Comparison of ENCODE assay signal across 8 cellular contexts in genomic region chr4:125316391-125316780, GRCh38. TPM values are rescaled to one million over a fixed set of nuclear protein-coding genes. Genes with fewer than 3 reads are reported as not detected.
DNase-seq lines count a peak whose midpoint lies in the region; ATAC-seq and TF ChIP-seq lines count a peak whose summit lies in the region.

No MANE protein-coding gene starts in this region.

- peaks cover 0 to 8% (median 0%) of the 10 kb centered on the region in 9 donors for H3K36me3 ChIP-seq in heart left ventricle
- H3K36me3 ChIP-seq in Karpas-422 (ENCODE audit: insufficient read depth, low read length), result no peaks in the 10 kb centered on the region

- H3K9me3 ChIP-seq in heart left ventricle, result no peaks in the 10 kb centered on the region
- peaks cover 4% of the 10 kb centered on the region; the same call in 1 of the 2 replicates for H3K9me3 ChIP-seq in Karpas-422 (ENCODE audit: low read length)

- intact Hi-C loops in heart left ventricle (cut with DNase I), result loop anchor here (2.0 to 10.0 kb wide), 13 partner anchors 74 to 1288 kb away; no protein-coding TSS in a partner anchor
- intact Hi-C loops in posterior cingulate gyrus (cut with DNase I), result loop anchor here (5.0 kb wide), 1 partner anchor 116 kb away; no protein-coding TSS in a partner anchor

- no peaks in the 10 kb centered on the region for H3K79me2 ChIP-seq in Karpas-422 (ENCODE audit: low read length)

- no peak overlapping the region for H2AFZ ChIP-seq in Karpas-422 (ENCODE audit: low read length)

- H3K27me3 ChIP-seq in heart left ventricle (peaks cover 0 to 35% (median 0%) of the 10 kb centered on the region in 9 donors), Karpas-422 (ENCODE audit: low read length) (no peaks in the 10 kb centered on the region)

- CTCF ChIA-PET in activated naive CD4-positive, alpha-beta T cell treated with anti-CD3 and anti-CD28 coated beads, Interleukin-2, amount 10 ng/mL, durations not matched to agents 7 days and 5 days (lab: Charles Lee), result no interaction called here

- H3K4me1 ChIP-seq in heart left ventricle, result peaks cover 0 to 46% (median 33%) of the 10 kb centered on the region in 12 donors
- peaks cover 16% of the 10 kb centered on the region for H3K4me1 ChIP-seq in Karpas-422 (ENCODE audit: low read length)

- H3K4me3 ChIP-seq in heart left ventricle (peak overlapping the region; percentile 67 to 97 (median 82)), Karpas-422 (ENCODE audit: low read length) (no peak overlapping the region)

- H3K9ac ChIP-seq in Karpas-422 (ENCODE audit: low read length), result no peak overlapping the region

- H3K4me1 Mint-ChIP-seq in activated naive CD4-positive, alpha-beta T cell treated with anti-CD3 and anti-CD28 coated beads, Interleukin-2, amount 10 ng/mL, durations not matched to agents 7 days and 5 days, result peaks cover 36% of the 10 kb centered on the region

- no peaks in the 10 kb centered on the region for H3K9me2 ChIP-seq in Karpas-422 (replicated peaks; ENCODE audit: insufficient read depth, low read length)

- ATAC-seq in heart left ventricle, result peak in 3 of 4 donors; percentile 1 to 4 (median 3)

- H3K27ac ChIP-seq in heart left ventricle (peak overlapping the region in 11 of 12 donors; percentile 87 to 96 (median 92)), Karpas-422 (ENCODE audit: low read length) (no peak overlapping the region)

- WGBS in heart left ventricle, 4 donors, result 1% methylated on average over 18 to 25 of the region's 25 CpGs; no CpG with 5 or more reads in 1 of the 4 donors

- H4K20me1 ChIP-seq in Karpas-422 (ENCODE audit: insufficient read depth, low read depth, low read length), result no peaks in the 10 kb centered on the region

- DNase-seq in activated naive CD4-positive, alpha-beta T cell treated with anti-CD3 and anti-CD28 coated beads, Interleukin-2, amount 10 ng/mL, durations not matched to agents 7 days and 5 days, result peak; percentile 21
- DNase-seq in activated naive CD4-positive, alpha-beta T cell treated with anti-CD3 and anti-CD28 coated beads, Interleukin-2, amount 50 U/mL, for 16 hours, result no peak
- DNase-seq in activated CD8-positive, alpha-beta memory T cell treated with anti-CD3 and anti-CD28 coated beads, Interleukin-2, amount 50 U/mL, for 48 hours, result peak; percentile 51
- DNase-seq in heart left ventricle (peak; percentile 33 to 70 (median 47)), posterior cingulate gyrus (peak in 8 of 10 donors; percentile 7 to 82 (median 28)), NCI-H446 (lab: John Stamatoyannopoulos, UW) (no peak), SKM-1 (lab: John Stamatoyannopoulos, UW; ENCODE audit: unreplicated experiment) (no peak), Karpas-422 (no peak)

- no peaks in the 10 kb centered on the region for H3K9me3 Mint-ChIP-seq in activated naive CD4-positive, alpha-beta T cell treated with anti-CD3 and anti-CD28 coated beads, Interleukin-2, amount 10 ng/mL, durations not matched to agents 7 days and 5 days

- peaks cover 57% of the 10 kb centered on the region for H3K27me3 Mint-ChIP-seq in activated naive CD4-positive, alpha-beta T cell treated with anti-CD3 and anti-CD28 coated beads, Interleukin-2, amount 10 ng/mL, durations not matched to agents 7 days and 5 days

- no peak for TF ChIP-seq POLR2A in heart left ventricle (IDR thresholded peaks at IDR 0.05)

- peak overlapping the region; percentile 70 for H3K27ac Mint-ChIP-seq in activated naive CD4-positive, alpha-beta T cell treated with anti-CD3 and anti-CD28 coated beads, Interleukin-2, amount 10 ng/mL, durations not matched to agents 7 days and 5 days

- TF ChIP-seq CTCF in heart left ventricle (IDR thresholded peaks at IDR 0.05), result no peak

- peak overlapping the region; percentile 79 for H3K4me3 Mint-ChIP-seq in activated naive CD4-positive, alpha-beta T cell treated with anti-CD3 and anti-CD28 coated beads, Interleukin-2, amount 10 ng/mL, durations not matched to agents 7 days and 5 days

- H3K4me2 ChIP-seq in Karpas-422 (ENCODE audit: low read depth, low read length, poor library complexity, severe bottlenecking), result no peak overlapping the region

- H3K36me3 Mint-ChIP-seq in activated naive CD4-positive, alpha-beta T cell treated with anti-CD3 and anti-CD28 coated beads, Interleukin-2, amount 10 ng/mL, durations not matched to agents 7 days and 5 days, result no peaks in the 10 kb centered on the region

RNA-seq across cellular contexts. Expression of gene FAT4, which starts 1.6 kb away (rescaled TPM):
- 10 to 100 TPM in 6 of 9 donors, 1 to 10 TPM in 3; 5.3 to 16.3 (median 11.8) TPM for total RNA-seq in heart left ventricle
- polyA plus RNA-seq in heart left ventricle, result 1 to 10 TPM; 1.3 to 4.1 TPM
- total RNA-seq in Karpas-422 (2014; rRNA removed; shearing (Covaris generic); ENCODE audit: low replicate concordance), result 7.4 and 12.2 TPM in 2 replicates

Comparison
In these comparisons a context has a peak if more than half of its experiments do, and no peak if none do; other contexts are left out.
1. DNase-seq: peak in activated naive CD4-positive, alpha-beta T cell treated with anti-CD3 and anti-CD28 coated beads, Interleukin-2, amount 10 ng/mL, durations not matched to agents 7 days and 5 days (single experiment), activated CD8-positive, alpha-beta memory T cell treated with anti-CD3 and anti-CD28 coated beads, Interleukin-2, amount 50 U/mL, for 48 hours (single experiment), heart left ventricle (5 of 5) and posterior cingulate gyrus (8 of 10); none in activated naive CD4-positive, alpha-beta T cell treated with anti-CD3 and anti-CD28 coated beads, Interleukin-2, amount 50 U/mL, for 16 hours (single experiment), NCI-H446 (0 of 2), SKM-1 (single experiment) and Karpas-422 (single experiment).